In genomic region chr2:61426267-61426897, GRCh38 we compare ENCODE assay signal across 8 cellular contexts. TPM values are rescaled to one million over a fixed set of nuclear protein-coding genes. Genes with fewer than 3 reads are reported as not detected.
A peak's percentile ranks its signal among the peaks of the same experiment; 100 is the strongest.
DNase-seq lines count a peak whose midpoint lies in the region; ATAC-seq, FAIRE-seq and TF ChIP-seq lines count a peak whose summit lies in the region.

No MANE protein-coding gene starts in this region.

- no peak overlapping the region for H3K4me3 ChIP-seq in WERI-Rb-1 (ENCODE audit: low read depth, low read length)
- H3K4me3 ChIP-seq in bronchial epithelial cell (ENCODE audit: low read depth, low read length): no peak overlapping the region
- H3K4me3 ChIP-seq in mesendoderm (ENCODE audit: low read length): no peak overlapping the region

- H3K79me2 ChIP-seq in mesendoderm (ENCODE audit: control insufficient read depth, insufficient read depth, low read length): peaks cover 70% of the 10 kb centered on the region

- no peak overlapping the region for H3K23ac ChIP-seq in mesendoderm (ENCODE audit: low read length)

- H3K4me1 ChIP-seq in mesendoderm (ENCODE audit: control insufficient read depth, low read depth, low read length): peaks cover 11% of the 10 kb centered on the region

- no peak overlapping the region for H3K9ac ChIP-seq in mesendoderm (ENCODE audit: low read length)

- DNase-seq in EH (ENCODE audit: low read depth) (peak; percentile 13), HuH-7.5 (ENCODE audit: low spot score) (peak; percentile 43), WERI-Rb-1 (peak; percentile 66), bronchial epithelial cell (ENCODE audit: low read depth) (peak; percentile 23), mesendoderm (peak; percentile 89), NCI-H1930 (lab: John Stamatoyannopoulos, UW) (no peak)
- DNase-seq in stimulated activated naive CD8-positive, alpha-beta T cell treated with anti-CD3 and anti-CD28 coated beads, Interleukin-15, Interleukin-2, amounts not matched to agents 100 U/mL and 50 U/mL, for 24 hours: peak; percentile 74

- no peak overlapping the region for H2BK5ac ChIP-seq in mesendoderm (ENCODE audit: low read length)

- peak; percentile 70 for ATAC-seq in GM21529 (IDR thresholded peaks at IDR 0.05; ENCODE audit: unreplicated experiment)
- peak; percentile 90 for ATAC-seq in stimulated activated naive CD8-positive, alpha-beta T cell treated with anti-CD3 and anti-CD28 coated beads, Interleukin-15, Interleukin-2, amounts not matched to agents 100 U/mL and 50 U/mL, for 24 hours

- no peak overlapping the region for H2AK5ac ChIP-seq in mesendoderm (ENCODE audit: low read length)

- no peak overlapping the region for H3K4me2 ChIP-seq in mesendoderm (ENCODE audit: low read length)

- H4K5ac ChIP-seq in mesendoderm (ENCODE audit: low read length): no peak overlapping the region

- H2BK120ac ChIP-seq in mesendoderm (ENCODE audit: low read depth, low read length): no peak overlapping the region

- TF ChIP-seq CTCF in WERI-Rb-1 (IDR thresholded peaks at IDR 0.05; ENCODE audit: low read depth, low read length) (peak; percentile 84), bronchial epithelial cell (IDR thresholded peaks at IDR 0.05; ENCODE audit: insufficient read depth, low read length, severe bottlenecking) (peak; percentile 62)

- no peak overlapping the region for H3K27ac ChIP-seq in WERI-Rb-1
- H3K27ac ChIP-seq in mesendoderm (ENCODE audit: low read depth, low read length): no peak overlapping the region

- peaks cover 15% of the 10 kb centered on the region for H3K79me1 ChIP-seq in mesendoderm (ENCODE audit: low read length)

- H3K27me3 ChIP-seq in WERI-Rb-1 (ENCODE audit: insufficient read depth, low read depth, severe bottlenecking) (no peaks in the 10 kb centered on the region), bronchial epithelial cell (ENCODE audit: control insufficient read depth, insufficient read depth, low read length) (no peaks in the 10 kb centered on the region), mesendoderm (ENCODE audit: insufficient read depth, low read length, poor library complexity) (no peaks in the 10 kb centered on the region)

- FAIRE-seq in bronchial epithelial cell (lab: Jason Lieb, UNC): no peak

- no peaks in the 10 kb centered on the region for H3K9me3 ChIP-seq in WERI-Rb-1 (ENCODE audit: severe bottlenecking)

- no CpG with 5 or more reads among the region's 6 CpGs for WGBS in mesendoderm (ENCODE audit: extremely low coverage, insufficient coverage, low lambda C conversion rate)

- H3K36me3 ChIP-seq in WERI-Rb-1: peaks cover 3% of the 10 kb centered on the region
- no peaks in the 10 kb centered on the region for H3K36me3 ChIP-seq in bronchial epithelial cell (ENCODE audit: control insufficient read depth, insufficient read depth, low read length)
- no peaks in the 10 kb centered on the region for H3K36me3 ChIP-seq in mesendoderm (ENCODE audit: control insufficient read depth, insufficient read depth, low read length)

- H4K8ac ChIP-seq in mesendoderm (ENCODE audit: low read depth, low read length): no peak overlapping the region

- H3K56ac ChIP-seq in mesendoderm (ENCODE audit: low read length): no peak overlapping the region

- no peak overlapping the region for H3K4ac ChIP-seq in mesendoderm (ENCODE audit: low read depth, low read length)

- H3K18ac ChIP-seq in mesendoderm (ENCODE audit: low read length): no peak overlapping the region

- H2BK15ac ChIP-seq in mesendoderm (replicated peaks; ENCODE audit: low read depth): no peak overlapping the region

RNA-seq across cellular contexts. Expression of gene USP34, which starts 44.5 kb away (rescaled TPM):
- 81.8 and 83.2 TPM in 2 replicates for total RNA-seq in bronchial epithelial cell
- 34.3 TPM for polyA plus RNA-seq in mesendoderm (2013, experiment 1 of 2)
- polyA plus RNA-seq in mesendoderm (2013, experiment 2 of 2): 32.0 TPM

Comparison
In these comparisons a context has a peak if more than half of its experiments do, and no peak if none do; other contexts are left out.
1. DNase-seq: peak in EH (single experiment), HuH-7.5 (single experiment), WERI-Rb-1 (single experiment), bronchial epithelial cell (single experiment), mesendoderm (single experiment) and stimulated activated naive CD8-positive, alpha-beta T cell treated with anti-CD3 and anti-CD28 coated beads, Interleukin-15, Interleukin-2, amounts not matched to agents 100 U/mL and 50 U/mL, for 24 hours (single experiment); none in NCI-H1930 (0 of 2).